Comparison of ENCODE assay signal across 10 cellular contexts in genomic region chr19:4278926-4279529, GRCh38. TPM values are rescaled to one million over a fixed set of nuclear protein-coding genes. Genes with fewer than 3 reads are reported as not detected.
DNase-seq lines count a peak whose midpoint lies in the region; ATAC-seq, FAIRE-seq and TF ChIP-seq lines count a peak whose summit lies in the region.
"Had no signal": no experiment of that assay in that cellular context is flagged by ENCODE, and none has a peak within 500 bp of the region (broad histone marks: within the 10 kb centered on the region; RNA-seq: fewer than 3 reads in every experiment).

A gene with protein sequence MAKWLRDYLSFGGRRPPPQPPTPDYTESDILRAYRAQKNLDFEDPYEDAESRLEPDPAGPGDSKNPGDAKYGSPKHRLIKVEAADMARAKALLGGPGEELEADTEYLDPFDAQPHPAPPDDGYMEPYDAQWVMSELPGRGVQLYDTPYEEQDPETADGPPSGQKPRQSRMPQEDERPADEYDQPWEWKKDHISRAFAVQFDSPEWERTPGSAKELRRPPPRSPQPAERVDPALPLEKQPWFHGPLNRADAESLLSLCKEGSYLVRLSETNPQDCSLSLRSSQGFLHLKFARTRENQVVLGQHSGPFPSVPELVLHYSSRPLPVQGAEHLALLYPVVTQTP (plus strand): TSS chr19:4279266. CDS start chr19:4280064, 798 bp downstream.

- no peaks in the 10 kb centered on the region for H3K9me3 Mint-ChIP-seq in naive thymus-derived CD8-positive, alpha-beta T cell

- H3K4me1 ChIP-seq in A673 (ENCODE audit: insufficient read depth, low read length, poor library complexity, severe bottlenecking) (peaks cover 5% of the 10 kb centered on the region), HUES64 (ENCODE audit: insufficient read depth, low read length) (no peaks in the 10 kb centered on the region), H1 (replicated peaks in 1 of 4; ENCODE audit: control insufficient read depth in 3 of 4, insufficient read depth in 4 of 4, low read length in 3 of 4) (peaks cover 0 to 1% (median 0%) of the 10 kb centered on the region in 4 experiments; a peak in 4 of 7 replicates)

- no peak within 1 kb of the TSS for H3K4ac ChIP-seq in H1 (replicated peaks; ENCODE audit: insufficient read length, low read depth, low read length)

- TF ChIP-seq RAD21 in H1 (IDR thresholded peaks at IDR 0.05 in 1 of 2, conservative IDR thresholded peaks at IDR 0.05 in 1 of 2; ENCODE audit: low read depth in 2 of 2, low read length in 2 of 2): no peak

- H3K36me3 Mint-ChIP-seq in naive thymus-derived CD8-positive, alpha-beta T cell: no peaks in the 10 kb centered on the region

- peak within 1 kb of the TSS; percentile 48; the same call in 1 of the 2 replicates for H2BK20ac ChIP-seq in H1 (ENCODE audit: low read length)

- no peak within 1 kb of the TSS for H4K5ac ChIP-seq in H1 (ENCODE audit: insufficient read length, low read depth, low read length)

- H3K4me3 Mint-ChIP-seq in naive thymus-derived CD8-positive, alpha-beta T cell: peak within 1 kb of the TSS; percentile 26 to 86 (median 64)

- ATAC-seq in naive thymus-derived CD8-positive, alpha-beta T cell: peak; percentile 50 to 62
- ATAC-seq: esophagus mucosa had no signal

- intact Hi-C loops in A673 (cut with micrococcal nuclease; ENCODE audit: unreplicated experiment): no loop called here

- no peaks in the 10 kb centered on the region for H3K36me3 ChIP-seq in A673 (ENCODE audit: insufficient read depth, low read length, poor library complexity, severe bottlenecking)
- H3K36me3 ChIP-seq in HUES64 (ENCODE audit: insufficient read depth, low read length): no peaks in the 10 kb centered on the region
- H3K36me3 ChIP-seq in H1 (ENCODE audit: control insufficient read depth in 2 of 4, insufficient read depth in 4 of 4, low read length in 3 of 4): no peaks in the 10 kb centered on the region

- H3K56ac ChIP-seq in H1 (replicated peaks; ENCODE audit: insufficient read length, low read depth, low read length): no peak within 1 kb of the TSS

- no TSS peak for BruUV-seq in A673 (replicated peaks; lab: Mats Ljungman, UMichigan)

- TF ChIP-seq EP300 in H1 (IDR thresholded peaks at IDR 0.05; ENCODE audit: borderline replicate concordance in 1 of 2, low read depth in 2 of 2, low read length in 2 of 2): no peak

- no peak within 1 kb of the TSS for H2BK5ac ChIP-seq in H1 (ENCODE audit: low read depth, low read length)

- H4K8ac ChIP-seq in H1 (ENCODE audit: extremely low read depth, insufficient read depth, low read length): peak within 1 kb of the TSS; percentile 86; the same call in 1 of the 2 replicates

- H2AK5ac ChIP-seq in H1 (ENCODE audit: low read depth, low read length): no peak within 1 kb of the TSS

- H3K23me2 ChIP-seq in H1 (ENCODE audit: low read depth, low read length): peaks cover 9% of the 10 kb centered on the region; the same call in 1 of the 2 replicates

- no peak within 1 kb of the TSS for H3K23ac ChIP-seq in H1 (ENCODE audit: insufficient read length)

- H2BK12ac ChIP-seq in H1 (ENCODE audit: low read depth, low read length): 0 out of 2 replicates have a peak within 1 kb of the TSS, but pooled peaks have one; percentile 50

- H3K27ac Mint-ChIP-seq in naive thymus-derived CD8-positive, alpha-beta T cell: peak within 1 kb of the TSS in 2 of 10 donors; percentile 28 to 44

- CTCF ChIA-PET in A673 (lab: Charles Lee): no interaction called here
- CTCF ChIA-PET in H1 (lab: Charles Lee; ENCODE audit: partially characterized antibody): interaction anchor here (0.8 to 14.6 kb wide), 7 partner anchors 9 to 177 kb away, joined by 3 to 311 read pairs (median 6); partner anchors contain the start of genes MPND and STAP2

- no peaks in the 10 kb centered on the region for H3K79me1 ChIP-seq in H1 (ENCODE audit: low read depth, low read length)

- FAIRE-seq in H1 (lab: Jason Lieb, UNC): no peak

- under 1% methylated on average over 51 of the region's 57 CpGs for WGBS in HUES64
- 3% methylated on average over 6 of the region's 57 CpGs; no CpG with 5 or more reads in 1 of the 2 experiments for WGBS in H1 (ENCODE audit: extremely low coverage in 1 of 2, insufficient coverage in 1 of 2, insufficient read length in 1 of 2, insufficient replicate concordance in 2 of 2, low coverage in 1 of 2, low lambda C conversion rate in 2 of 2, missing lambda C conversion rate in 1 of 2), 2 experiments

- no peaks in the 10 kb centered on the region for H4K20me1 ChIP-seq in H1 (replicated peaks in 1 of 2; ENCODE audit: control insufficient read depth in 1 of 2, insufficient read depth in 2 of 2, low read length in 2 of 2)

- peak within 1 kb of the TSS; percentile 82; the same call in 1 of the 2 replicates for H2AFZ ChIP-seq in H1 (ENCODE audit: low read length)

- TF ChIP-seq POLR2A in H1 (IDR thresholded peaks at IDR 0.05; ENCODE audit: control extremely low read depth in 1 of 2, low read depth in 2 of 2, low read length in 2 of 2): no peak

- H3K9me3 ChIP-seq in A673 (ENCODE audit: low read depth, low read length, poor library complexity, severe bottlenecking): no peaks in the 10 kb centered on the region
- H3K9me3 ChIP-seq in HUES64 (ENCODE audit: insufficient read depth, low read depth, low read length): no peaks in the 10 kb centered on the region
- no peaks in the 10 kb centered on the region for H3K9me3 ChIP-seq in H1 (ENCODE audit: insufficient read depth in 2 of 2, low read depth in 1 of 2, low read length in 1 of 2)

- H3K27me3 Mint-ChIP-seq in naive thymus-derived CD8-positive, alpha-beta T cell: peaks cover 4 to 26% (median 5%) of the 10 kb centered on the region in 5 donors

- H3K4me3 ChIP-seq in A673 (ENCODE audit: low read depth, low read length, poor library complexity, severe bottlenecking): peak within 1 kb of the TSS; percentile 42
- peak within 1 kb of the TSS; percentile 69 for H3K4me3 ChIP-seq in HUES64 (ENCODE audit: low read length)
- H3K4me3 ChIP-seq in H1 (ENCODE audit: extremely low read depth in 1 of 4, insufficient read depth in 2 of 4, low read depth in 3 of 4, low read length in 4 of 4): peak within 1 kb of the TSS; percentile 49 to 88 (median 57)

- H3K9ac ChIP-seq in HUES64 (ENCODE audit: low read depth, low read length) (peak within 1 kb of the TSS; percentile 31; the same call in 1 of the 2 replicates), H1 (replicated peaks in 1 of 4; ENCODE audit: extremely low read depth in 1 of 4, low read depth in 3 of 4, low read length in 3 of 4) (peak within 1 kb of the TSS in 1 of 4 experiments; percentile 31; a peak in 3 of 7 replicates)

- H3K4me1 Mint-ChIP-seq in naive thymus-derived CD8-positive, alpha-beta T cell: peaks cover 3 to 7% (median 6%) of the 10 kb centered on the region in 4 donors

- H3K14ac ChIP-seq in H1 (ENCODE audit: insufficient read length): no peak within 1 kb of the TSS

- no peaks in the 10 kb centered on the region for H3K79me2 ChIP-seq in H1 (ENCODE audit: control insufficient read depth in 1 of 2, insufficient read depth in 2 of 2, low read length in 2 of 2)

- no peak for TF ChIP-seq CTCF in A673 (conservative IDR thresholded peaks at IDR 0.05; ENCODE audit: low read depth, low read length)
- TF ChIP-seq CTCF in H1 (IDR thresholded peaks at IDR 0.05; ENCODE audit: control extremely low read depth in 1 of 3, insufficient read depth in 1 of 3, low read depth in 1 of 3, low read length in 3 of 3): no peak

- H3K27me3 ChIP-seq in A673 (replicated peaks; ENCODE audit: insufficient read depth, low read depth, low read length, poor library complexity): peaks cover 49% of the 10 kb centered on the region
- peaks cover 47% of the 10 kb centered on the region for H3K27me3 ChIP-seq in HUES64 (ENCODE audit: insufficient read depth, low read length)
- H3K27me3 ChIP-seq in H1 (replicated peaks in 1 of 4; ENCODE audit: control insufficient read depth in 3 of 4, extremely low read depth in 1 of 4, insufficient read depth in 3 of 4, low read length in 3 of 4): peaks cover 9 to 35% (median 29%) of the 10 kb centered on the region in 4 experiments

- no peak within 1 kb of the TSS for H4K91ac ChIP-seq in H1 (replicated peaks; ENCODE audit: insufficient read length, low read length)

- H3K27ac ChIP-seq in A673 (ENCODE audit: low read depth, low read length, poor library complexity, severe bottlenecking): no peak within 1 kb of the TSS
- H3K27ac ChIP-seq in HUES64 (ENCODE audit: low read depth, low read length): no peak within 1 kb of the TSS
- no peak within 1 kb of the TSS for H3K27ac ChIP-seq in H1 (ENCODE audit: low read depth, low read length)

- no peak within 1 kb of the TSS for H2BK120ac ChIP-seq in H1 (replicated peaks; ENCODE audit: low read depth, low read length)

- POLR2A ChIA-PET in A673 (lab: Charles Lee; ENCODE audit: low non-redundant PET) (interaction anchor here (0.6 kb wide), 1 partner anchor 256 kb away, joined by 5 read pairs; the partner anchor contains the start of gene PLIN5), H1 (lab: Charles Lee; ENCODE audit: partially characterized antibody) (interaction anchor here (0.6 to 2.4 kb wide), 10 partner anchors 8 to 732 kb away, joined by 3 to 11 read pairs (median 3); no protein-coding TSS in a partner anchor)
- POLR2A ChIA-PET in naive thymus-derived CD8-positive, alpha-beta T cell (lab: Charles Lee): interaction anchor here (0.7 to 1.0 kb wide), 2 partner anchors 22 to 46 kb away, joined by 3 read pairs; no protein-coding TSS in a partner anchor

- peak within 1 kb of the TSS; percentile 78 to 88 for H3K4me2 ChIP-seq in H1 (ENCODE audit: insufficient read depth in 1 of 2, low read depth in 2 of 2, low read length in 2 of 2)

- peak within 1 kb of the TSS; percentile 61; the same call in 1 of the 2 replicates for H2BK15ac ChIP-seq in H1 (ENCODE audit: low read length)

- H3K18ac ChIP-seq in H1 (ENCODE audit: extremely low read depth, low read length): peak within 1 kb of the TSS; percentile 71

- DNase-seq in A673 (ENCODE audit: low spot score) (no peak), H1 (ENCODE audit: low read depth in 1 of 2, low spot score in 2 of 2) (peak in 1 of 2 experiments; percentile 71), AG08395 (ENCODE audit: low spot score) (no peak), AG08396 (ENCODE audit: low spot score) (no peak), 8988T (no peak)
- DNase-seq in naive thymus-derived CD8-positive, alpha-beta T cell: no peak
- no peak for DNase-seq in central memory CD4-positive, alpha-beta T cell

RNA-seq across cellular contexts. Expression of the gene that starts here (rescaled TPM):
- not detected in 2 replicates for total RNA-seq in A673 (2021)
- 1.1 TPM for polyA plus RNA-seq in HUES64 (2013, experiment 1 of 2)
- 3.2 TPM for polyA plus RNA-seq in HUES64 (2013, experiment 2 of 2)
- total RNA-seq in H1 (2021; fragmentation: NEBNext Ultra II Directional; extraction: Animal tissue kit (Norgen Biotek cat#: 25700)): 5.8 and 7.3 TPM in 2 replicates
- 10.7 and 15.5 TPM in 2 replicates for polyA plus RNA-seq in H1 (2011; rRNA removed)
- polyA plus RNA-seq in H1 (2011; cell fraction: cytosol; rRNA removed): 6.7 TPM
- polyA plus RNA-seq in H1 (2011; cell fraction: nucleus; rRNA removed): 29.9 TPM
- polyA plus RNA-seq in H1 (2012, experiment 1 of 2): 3.0 to 7.8 TPM (median 5.7 TPM) in 4 replicates
- 15.8 TPM for polyA plus RNA-seq in H1 (2012, experiment 2 of 2)
- polyA plus RNA-seq in H1 (2013, experiment 1 of 2): 4.3 TPM
- polyA plus RNA-seq in H1 (2013, experiment 2 of 2): 4.3 TPM
- 1.2 and 1.9 TPM in 2 replicates for polyA minus RNA-seq in H1 (2011; rRNA and poly(A)+ RNA removed)
- polyA minus RNA-seq in H1 (2011; cell fraction: cytosol; rRNA and poly(A)+ RNA removed): 2.8 TPM
- polyA minus RNA-seq in H1 (2011; cell fraction: nucleus; rRNA and poly(A)+ RNA removed): 3.5 TPM
- total RNA-seq in naive thymus-derived CD8-positive, alpha-beta T cell: not detected
- polyA plus RNA-seq in naive thymus-derived CD8-positive, alpha-beta T cell: not detected
- total RNA-seq: esophagus mucosa, MCF 10A had no signal

Comparison
In these comparisons a context has a peak if more than half of its experiments do, and no peak if none do; other contexts are left out.
1. Peak in ATAC-seq in naive thymus-derived CD8-positive, alpha-beta T cell; RNA of the gene not detected or under 1 TPM.